1 cellular context compared by ENCODE assay signal in genomic region chr11:96393753-96394348, GRCh38.
TF ChIP-seq lines count a peak whose summit lies in the region.

No MANE protein-coding gene starts in this region.

TF ChIP-seq in SK-N-SH treated with all-trans-retinoic acid at 6 μM for 48 hours, 23 proteins besides CTCF, POLR2A, EP300 and RAD21 (continued from another document):
- TF ChIP-seq CSRNP3 (CRISPR knock-in tag; IDR thresholded peaks at IDR 0.05) = no peak
- TF ChIP-seq, protein P1, sequence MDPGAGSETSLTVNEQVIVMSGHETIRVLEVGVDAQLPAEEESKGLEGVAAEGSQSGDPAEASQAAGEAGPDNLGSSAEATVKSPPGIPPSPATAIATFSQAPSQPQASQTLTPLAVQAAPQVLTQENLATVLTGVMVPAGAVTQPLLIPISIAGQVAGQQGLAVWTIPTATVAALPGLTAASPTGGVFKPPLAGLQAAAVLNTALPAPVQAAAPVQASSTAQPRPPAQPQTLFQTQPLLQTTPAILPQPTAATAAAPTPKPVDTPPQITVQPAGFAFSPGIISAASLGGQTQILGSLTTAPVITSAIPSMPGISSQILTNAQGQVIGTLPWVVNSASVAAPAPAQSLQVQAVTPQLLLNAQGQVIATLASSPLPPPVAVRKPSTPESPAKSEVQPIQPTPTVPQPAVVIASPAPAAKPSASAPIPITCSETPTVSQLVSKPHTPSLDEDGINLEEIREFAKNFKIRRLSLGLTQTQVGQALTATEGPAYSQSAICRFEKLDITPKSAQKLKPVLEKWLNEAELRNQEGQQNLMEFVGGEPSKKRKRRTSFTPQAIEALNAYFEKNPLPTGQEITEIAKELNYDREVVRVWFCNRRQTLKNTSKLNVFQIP (CRISPR knock-in tag; IDR thresholded peaks at IDR 0.05; ENCODE audit: borderline replicate concordance, low read depth) = no peak
- no peak for TF ChIP-seq ISL1 (CRISPR knock-in tag; IDR thresholded peaks at IDR 0.05)
TF ChIP-seq in SK-N-SH treated with all-trans-retinoic acid at 6 μM for 48 hours: peak in this region for 0.
